Comparison of ENCODE assay signal across 8 cellular contexts in the genomic region with DNA sequence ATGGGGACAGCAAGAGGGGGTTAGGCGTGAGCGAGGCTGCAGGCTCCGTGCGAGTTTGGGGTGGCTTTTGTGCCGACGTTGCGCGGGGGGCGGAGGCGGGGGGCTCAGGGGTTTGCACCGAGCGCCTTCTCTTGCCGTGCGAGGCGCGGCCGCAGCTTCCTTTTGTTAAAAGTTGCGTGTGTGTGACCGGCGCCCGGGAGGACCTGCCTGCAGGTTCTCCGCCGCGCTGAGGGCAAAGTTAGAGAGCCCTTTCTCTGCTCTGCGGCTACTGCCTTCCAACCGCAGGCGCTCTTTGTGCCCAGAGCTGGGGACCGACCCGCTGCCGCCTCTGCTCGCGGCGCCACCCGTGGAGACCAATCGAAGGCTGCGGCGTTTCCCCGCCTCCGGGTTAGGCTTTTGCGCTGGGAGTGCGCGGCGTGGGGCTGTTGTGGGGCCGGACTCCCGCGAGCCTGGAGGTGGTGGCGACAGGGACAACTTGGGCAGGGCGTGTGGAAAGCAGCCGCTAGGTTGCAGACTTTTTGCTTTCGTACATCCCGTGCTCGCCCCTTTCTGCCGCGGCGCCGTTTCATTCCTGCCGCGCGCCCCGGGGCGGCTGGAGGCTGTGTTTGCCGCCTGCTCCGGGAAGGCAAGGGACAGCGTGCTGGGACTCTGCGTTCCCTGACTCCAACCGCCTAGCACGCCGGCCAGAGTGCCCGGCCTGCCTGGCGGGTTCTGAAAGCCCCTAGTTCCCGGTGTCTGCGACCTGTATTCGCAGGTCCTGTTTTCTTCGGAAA. TPM values are rescaled to one million over a fixed set of nuclear protein-coding genes. Genes with fewer than 3 reads are reported as not detected.
A peak's percentile ranks its signal among the peaks of the same experiment; 100 is the strongest.
DNase-seq lines count a peak whose midpoint lies in the region; ATAC-seq and TF ChIP-seq lines count a peak whose summit lies in the region.

No MANE protein-coding gene starts in this region.

- CTCF ChIA-PET in HEK293T (lab: Yijun Ruan, JAX): no interaction called here

- H3K36me3 ChIP-seq in neuron (ENCODE audit: insufficient read depth, low read length): no peaks in the 10 kb centered on the region

- H3K27me3 Mint-ChIP-seq in glutamatergic neuron (ENCODE audit: unreplicated experiment): peaks cover 16% of the 10 kb centered on the region

- ATAC-seq in HG03097 (IDR thresholded peaks at IDR 0.05; ENCODE audit: low FRiP score, unreplicated experiment): no peak
- no peak for ATAC-seq in HG03439 (IDR thresholded peaks at IDR 0.05; ENCODE audit: unreplicated experiment)

- peak overlapping the region; percentile 90 for H3K4me3 Mint-ChIP-seq in glutamatergic neuron (ENCODE audit: unreplicated experiment)

- DNase-seq in G401 (ENCODE audit: low spot score) (peak; percentile 11), HEK293T (ENCODE audit: extremely low spot score) (peak; percentile 59), NCI-H748 (lab: John Stamatoyannopoulos, UW; ENCODE audit: unreplicated experiment) (peak; percentile 73), activated gamma-delta T cell treated with Interleukin-2 at 50 U/mL for 16 hours (peak; percentile 30), glutamatergic neuron (peak; percentile 69)

- POLR2A ChIA-PET in HEK293T (lab: Yijun Ruan, JAX): interaction anchor here (1.0 to 1.2 kb wide), 2 partner anchors 119 to 737 kb away, joined by 4 read pairs; a partner anchor contains a TSS

- no peak for TF ChIP-seq CTCF in glutamatergic neuron (IDR thresholded peaks at IDR 0.05; ENCODE audit: partially characterized antibody, unreplicated experiment)

- no peaks in the 10 kb centered on the region for H3K36me3 Mint-ChIP-seq in glutamatergic neuron (ENCODE audit: unreplicated experiment)

- no peaks in the 10 kb centered on the region for H3K9me3 ChIP-seq in neuron (ENCODE audit: low read length)

- peaks cover 5% of the 10 kb centered on the region for H3K9me3 Mint-ChIP-seq in glutamatergic neuron (ENCODE audit: unreplicated experiment)

- in situ Hi-C loops in G401 (cut with HindIII; ENCODE audit: low sequenced_read_pairs): no loop called here

- peak overlapping the region; percentile 47 for H3K4me3 ChIP-seq in neuron (ENCODE audit: low read length)

- peaks cover 26% of the 10 kb centered on the region for H3K27me3 ChIP-seq in neuron (ENCODE audit: insufficient read depth, low read length)

- H2AFZ ChIP-seq in neuron (ENCODE audit: low read depth, low read length): peak overlapping the region; percentile 93

- no peak overlapping the region for H3K27ac Mint-ChIP-seq in glutamatergic neuron (ENCODE audit: unreplicated experiment)

- H3K4me1 Mint-ChIP-seq in glutamatergic neuron (ENCODE audit: low read depth, unreplicated experiment): peaks cover 9% of the 10 kb centered on the region

- peaks cover 21% of the 10 kb centered on the region for H3K4me1 ChIP-seq in neuron (ENCODE audit: insufficient read depth, low read length)

TF ChIP-seq in HEK293T, 16 proteins besides CTCF, POLR2A, EP300 and RAD21:
- peak; percentile 49 for TF ChIP-seq L3MBTL2 (conservative IDR thresholded peaks at IDR 0.05)
- TF ChIP-seq NFRKB (IDR thresholded peaks at IDR 0.05): no peak

RNA-seq across cellular contexts. Expression of a gene that starts 0.8 kb away (rescaled TPM):
- not detected in 2 replicates for total RNA-seq in G401 (2014; rRNA removed; shearing (Covaris generic))
- total RNA-seq in glutamatergic neuron (ENCODE audit: unreplicated experiment): 3.0 TPM

Comparison
In these comparisons a context has a peak if more than half of its experiments do, and no peak if none do; other contexts are left out.
1. DNase-seq: peak in every context shown above with its lines; median percentile 73 in NCI-H748; 69 in glutamatergic neuron; 59 in HEK293T; 30 in activated gamma-delta T cell treated with Interleukin-2 at 50 U/mL for 16 hours; 11 in G401.